Comparison of ENCODE assay signal across 17 cellular contexts in genomic region chr1:230171337-230172015, GRCh38.
DNase-seq lines count a peak whose midpoint lies in the region; ATAC-seq and TF ChIP-seq lines count a peak whose summit lies in the region.
"Had no signal": no experiment of that assay in that cellular context is flagged by ENCODE, and none has a peak within 500 bp of the region (broad histone marks: within the 10 kb centered on the region; RNA-seq: fewer than 3 reads in every experiment).

No MANE protein-coding gene starts in this region.

- no peak for ATAC-seq in foreskin keratinocyte

- no peaks in the 10 kb centered on the region for H3K36me3 ChIP-seq in endodermal cell (ENCODE audit: control insufficient read depth, insufficient read depth, low read length)
- no peaks in the 10 kb centered on the region for H3K36me3 ChIP-seq in skeletal muscle satellite cell (ENCODE audit: insufficient read depth, low read length)
- H3K36me3 ChIP-seq: neural progenitor cell, vagina had no signal

- intact Hi-C loops in posterior vena cava (cut with DNase I) = no loop called here

- DNase-seq in ELR (ENCODE audit: low read depth) (peak; percentile 34), NCI-H524 treated with DMSO at 0.1 percent for 48 hours (lab: John Stamatoyannopoulos, UW) (peak; percentile 20), endodermal cell (peak; percentile 22), posterior vena cava (ENCODE audit: low spot score) (no peak), foreskin keratinocyte (no peak), retina (no peak)
- no peak for DNase-seq in stimulated activated CD4-positive, alpha-beta T cell treated with anti-CD3 and anti-CD28 coated beads, Interleukin-15, amount 100 ng/mL, for 24 hours
- DNase-seq: NCI-H1930; NCI-H82; RPMI8226; stimulated activated naive CD4-positive, alpha-beta T cell treated with Interleukin-2 at 50 U/mL for 16 hours had no signal

- H3K27ac Mint-ChIP-seq in endodermal cell = no peak overlapping the region
- H3K27ac Mint-ChIP-seq: CD14-positive monocyte, neural progenitor cell had no signal

- H3K9ac ChIP-seq in endodermal cell (ENCODE audit: extremely low read depth, low read length, poor library complexity, severe bottlenecking) = no peak overlapping the region
- peak overlapping the region; percentile 66 for H3K9ac ChIP-seq in skeletal muscle satellite cell (ENCODE audit: low read depth, low read length)
- H3K9ac ChIP-seq: KMS-11, neural progenitor cell had no signal

- peak overlapping the region; percentile 68 for H3K4me2 ChIP-seq in skeletal muscle satellite cell (ENCODE audit: low read length)
- H3K4me2 ChIP-seq: KMS-11, neural progenitor cell had no signal

- peaks cover 10% of the 10 kb centered on the region for H3K9me3 Mint-ChIP-seq in endodermal cell

- H3K36me3 Mint-ChIP-seq in endodermal cell (ENCODE audit: low read depth) = peaks cover 6% of the 10 kb centered on the region
- H3K36me3 Mint-ChIP-seq: neural progenitor cell had no signal

- peaks cover 12% of the 10 kb centered on the region for H3K4me1 Mint-ChIP-seq in endodermal cell

- H3K4me3 Mint-ChIP-seq in endodermal cell = no peak overlapping the region
- H3K4me3 Mint-ChIP-seq: CD14-positive monocyte, neural progenitor cell had no signal

- H3K4me1 ChIP-seq in endodermal cell (ENCODE audit: control insufficient read depth, insufficient read depth, low read length) (no peaks in the 10 kb centered on the region), skeletal muscle satellite cell (ENCODE audit: control insufficient read depth, insufficient read depth, low read length) (peaks cover 46% of the 10 kb centered on the region), foreskin keratinocyte (no peaks in the 10 kb centered on the region)

- H3K27me3 ChIP-seq in endodermal cell (ENCODE audit: control insufficient read depth, insufficient read depth, low read length, poor library complexity, severe bottlenecking) (no peaks in the 10 kb centered on the region), skeletal muscle satellite cell (ENCODE audit: control insufficient read depth, insufficient read depth, low read length) (no peaks in the 10 kb centered on the region), foreskin keratinocyte (no peaks in the 10 kb centered on the region)
- H3K27me3 ChIP-seq: neural progenitor cell, vagina had no signal

- H3K9me3 ChIP-seq in endodermal cell (ENCODE audit: control insufficient read depth, low read length) (peaks cover 9% of the 10 kb centered on the region), skeletal muscle satellite cell (replicated peaks; ENCODE audit: low read length) (no peaks in the 10 kb centered on the region)
- H3K9me3 ChIP-seq: vagina had no signal

- TF ChIP-seq CTCF in endodermal cell (conservative IDR thresholded peaks at IDR 0.05) = no peak
- TF ChIP-seq CTCF in foreskin keratinocyte (conservative IDR thresholded peaks at IDR 0.05) = no peak

- 97 to 100% methylated on average over 4 to 5 of the region's 5 CpGs for WGBS in endodermal cell (ENCODE audit: insufficient coverage in 1 of 2, insufficient read length in 1 of 2), 2 experiments

- no peaks in the 10 kb centered on the region for H3K27me3 Mint-ChIP-seq in endodermal cell (ENCODE audit: insufficient read depth)

- H3K4me3 ChIP-seq in endodermal cell (ENCODE audit: low read length) (no peak overlapping the region), skeletal muscle satellite cell (ENCODE audit: low read length) (no peak overlapping the region)
- H3K4me3 ChIP-seq: neural progenitor cell, skin epidermis, vagina had no signal

- H3K27ac ChIP-seq in endodermal cell (ENCODE audit: low read depth, low read length) (no peak overlapping the region), foreskin keratinocyte (no peak overlapping the region)
- H3K27ac ChIP-seq: KMS-11, neural progenitor cell, vagina had no signal

Comparison
In these comparisons a context has a peak if more than half of its experiments do, and no peak if none do; other contexts are left out.
1. DNase-seq: peak in ELR (single experiment), NCI-H524 treated with DMSO at 0.1 percent for 48 hours (single experiment) and endodermal cell (single experiment); none in posterior vena cava (single experiment), stimulated activated CD4-positive, alpha-beta T cell treated with anti-CD3 and anti-CD28 coated beads, Interleukin-15, amount 100 ng/mL, for 24 hours (single experiment), foreskin keratinocyte (0 of 2) and retina (single experiment).